ENCODE assay signal across 9 cellular contexts in the genomic region with DNA sequence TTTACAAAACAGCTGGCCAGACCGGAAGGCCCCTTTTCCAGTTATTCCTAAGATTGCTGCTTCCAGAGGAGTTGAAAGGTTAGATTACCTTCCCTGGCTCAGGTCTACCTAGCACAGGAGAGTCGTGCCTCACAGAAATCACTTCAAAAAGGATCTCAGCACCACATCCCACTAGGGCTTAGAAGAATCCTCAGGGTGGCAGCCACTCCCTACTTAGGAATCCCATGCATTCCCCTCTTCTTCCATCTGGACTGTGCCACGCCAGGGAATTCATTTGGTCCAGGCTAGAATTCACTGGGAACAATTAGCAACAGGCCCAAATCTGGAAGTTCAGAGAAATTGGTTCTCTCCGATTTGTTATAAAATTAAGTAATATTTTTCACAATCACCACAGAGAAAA.
DNase-seq lines count a peak whose midpoint lies in the region; FAIRE-seq and TF ChIP-seq lines count a peak whose summit lies in the region.
"Had no signal": no experiment of that assay in that cellular context is flagged by ENCODE, and none has a peak within 500 bp of the region (broad histone marks: within the 10 kb centered on the region; RNA-seq: fewer than 3 reads in every experiment).

No MANE protein-coding gene starts in this region.

- H3K9me3 ChIP-seq in skeletal muscle satellite cell (replicated peaks; ENCODE audit: low read length): no peaks in the 10 kb centered on the region
- no peaks in the 10 kb centered on the region for H3K9me3 ChIP-seq in CD8-positive, alpha-beta memory T cell (ENCODE audit: low read length)

- peak overlapping the region in 1 of 7 donors; percentile 75 for H3K4me3 Mint-ChIP-seq in CD8-positive, alpha-beta memory T cell

- peak overlapping the region; percentile 99 for H3K4me2 ChIP-seq in skeletal muscle satellite cell (ENCODE audit: low read length)

- H3K27me3 ChIP-seq in skeletal muscle satellite cell (ENCODE audit: control insufficient read depth, insufficient read depth, low read length): no peaks in the 10 kb centered on the region
- peaks cover 13% of the 10 kb centered on the region for H3K27me3 ChIP-seq in CD8-positive, alpha-beta memory T cell (ENCODE audit: insufficient read depth, low read length, poor library complexity, severe bottlenecking)

- H3K36me3 Mint-ChIP-seq in CD8-positive, alpha-beta memory T cell: peaks cover 0 to 6% (median 0%) of the 10 kb centered on the region in 3 donors

- TF ChIP-seq POLR2A in H54 (IDR thresholded peaks at IDR 0.05; ENCODE audit: low read depth, low read length): no peak

- peaks cover 12 to 16% (median 14%) of the 10 kb centered on the region in 3 donors for H3K4me1 Mint-ChIP-seq in CD8-positive, alpha-beta memory T cell

- peak overlapping the region; percentile 85 for H3K4me3 ChIP-seq in skeletal muscle satellite cell (ENCODE audit: low read length)
- no peak overlapping the region for H3K4me3 ChIP-seq in CD8-positive, alpha-beta memory T cell (ENCODE audit: low read length)
- H3K4me3 ChIP-seq: K562 had no signal

- H3K27ac ChIP-seq in CD8-positive, alpha-beta memory T cell (ENCODE audit: low read depth, low read length): no peak overlapping the region

- POLR2A ChIA-PET in CD8-positive, alpha-beta memory T cell (lab: Charles Lee): no interaction called here

- peaks cover 0 to 8% (median 0%) of the 10 kb centered on the region in 5 donors for H3K9me3 Mint-ChIP-seq in CD8-positive, alpha-beta memory T cell

- peak overlapping the region; percentile 94 for H3K9ac ChIP-seq in skeletal muscle satellite cell (ENCODE audit: low read depth, low read length)

- no peaks in the 10 kb centered on the region for H3K36me3 ChIP-seq in skeletal muscle satellite cell (ENCODE audit: insufficient read depth, low read length)
- H3K36me3 ChIP-seq in CD8-positive, alpha-beta memory T cell (ENCODE audit: insufficient read depth, low read length): no peaks in the 10 kb centered on the region

- CTCF ChIA-PET in CD8-positive, alpha-beta memory T cell (lab: Charles Lee): no interaction called here

- no peak overlapping the region for H3K27ac Mint-ChIP-seq in CD8-positive, alpha-beta memory T cell

- H3K27me3 Mint-ChIP-seq in CD8-positive, alpha-beta memory T cell: peaks cover 42 to 58% of the 10 kb centered on the region in 2 donors

- H3K4me1 ChIP-seq in skeletal muscle satellite cell (ENCODE audit: control insufficient read depth, insufficient read depth, low read length): peaks cover 46% of the 10 kb centered on the region
- no peaks in the 10 kb centered on the region for H3K4me1 ChIP-seq in CD8-positive, alpha-beta memory T cell (ENCODE audit: insufficient read depth, low read length)

- DNase-seq in H54 (ENCODE audit: insufficient read length, low spot score) (peak; percentile 71), RKO (ENCODE audit: low spot score) (peak; percentile 22), globus pallidus (ENCODE audit: low spot score) (peak; percentile 26), NCI-H526 treated with DMSO at 0.1 percent for 48 hours (lab: John Stamatoyannopoulos, UW) (no peak), activated T-cell treated with anti-CD3 and anti-CD28 coated beads for 4 hours (no peak)
- DNase-seq in CD8-positive, alpha-beta memory T cell: no peak
- DNase-seq in stimulated activated CD8-positive, alpha-beta memory T cell treated with anti-CD3 and anti-CD28 coated beads, Interleukin-4, amount 100 ng/mL, for 48 hours: no peak

- FAIRE-seq in H54 (lab: Jason Lieb, UNC): no peak
- FAIRE-seq: K562 had no signal

Comparison
In these comparisons a context has a peak if more than half of its experiments do, and no peak if none do; other contexts are left out.
1. DNase-seq: peak in H54 (single experiment), RKO (single experiment) and globus pallidus (single experiment); none in CD8-positive, alpha-beta memory T cell (0 of 5), NCI-H526 treated with DMSO at 0.1 percent for 48 hours (single experiment), stimulated activated CD8-positive, alpha-beta memory T cell treated with anti-CD3 and anti-CD28 coated beads, Interleukin-4, amount 100 ng/mL, for 48 hours (single experiment) and activated T-cell treated with anti-CD3 and anti-CD28 coated beads for 4 hours (single experiment).